ENCODE assay signal across 8 cellular contexts in genomic region chr17:38257013-38257621, GRCh38. TPM values are rescaled to one million over a fixed set of nuclear protein-coding genes. Genes with fewer than 3 reads are reported as not detected.
DNase-seq lines count a peak whose midpoint lies in the region; ATAC-seq and TF ChIP-seq lines count a peak whose summit lies in the region.
"Not testable (repeated sequence)": the region's sequence is repeated elsewhere in the genome, so short reads cannot be mapped to it uniquely, and the experiment has no call there.

No MANE protein-coding gene starts in this region.

- POLR2A ChIA-PET in Panc1 (lab: Charles Lee), result not testable (repeated sequence)

- not testable (repeated sequence) for BruUV-seq in Panc1 (replicated peaks; lab: Mats Ljungman, UMichigan)

- not testable (repeated sequence) for H3K9me3 Mint-ChIP-seq in activated T-cell treated with anti-CD3 and anti-CD28 coated beads, Interleukin-2, amount 50 U/mL, for 24 hours

- H3K4me1 Mint-ChIP-seq in activated T-cell treated with anti-CD3 and anti-CD28 coated beads, Interleukin-2, amount 50 U/mL, for 24 hours (ENCODE audit: low read depth), result not testable (repeated sequence)

- peak overlapping the region; percentile 64 for H3K4me3 Mint-ChIP-seq in activated T-cell treated with anti-CD3 and anti-CD28 coated beads, Interleukin-2, amount 50 U/mL, for 24 hours

- peak overlapping the region; percentile 41 for H3K4me3 ChIP-seq in Jurkat, Clone E6-1 (ENCODE audit: low read length)
- H3K4me3 ChIP-seq in Panc1 (ENCODE audit: low read depth in 2 of 2, low read length in 2 of 2) (peak overlapping the region; percentile 36 to 52), esophagus (ENCODE audit: low read depth in 1 of 2, low read length in 2 of 2) (peak overlapping the region; percentile 47 to 49), mucosa of rectum (ENCODE audit: low read length in 2 of 2) (peak overlapping the region; percentile 30 to 60)

- not testable (repeated sequence) for H3K36me3 ChIP-seq in Panc1 (ENCODE audit: control insufficient read depth, insufficient read depth, low read length); esophagus (ENCODE audit: control insufficient read depth in 2 of 2, insufficient read depth in 2 of 2, low read length in 1 of 2); mucosa of rectum (ENCODE audit: control insufficient read depth in 2 of 2, insufficient read depth in 2 of 2, low read length in 2 of 2)

- H3K27me3 ChIP-seq in Panc1 (ENCODE audit: control insufficient read depth, insufficient read depth, low read length); esophagus (ENCODE audit: control insufficient read depth in 1 of 2, insufficient read depth in 2 of 2, low read length in 2 of 2); mucosa of rectum (ENCODE audit: control insufficient read depth in 2 of 2, insufficient read depth in 2 of 2, low read length in 2 of 2): not testable (repeated sequence)

- WGBS in esophagus, 2 donors, result 0% methylated on average over 12 to 48 of the region's 73 CpGs

- peak; percentile 71 for DNase-seq in DMS 273 treated with DMSO at 0.1 percent for 48 hours (lab: John Stamatoyannopoulos, UW)
- peak; percentile 78 for DNase-seq in Jurkat, Clone E6-1 (ENCODE audit: low read depth, low spot score)
- DNase-seq in Panc1 (ENCODE audit: low read depth, low spot score), result not testable (repeated sequence)
- peak; percentile 88 for DNase-seq in activated T-cell treated with anti-CD3 and anti-CD28 coated beads, Interleukin-2, amount 50 U/mL, for 24 hours
- peak; percentile 79 for DNase-seq in stimulated activated CD8-positive, alpha-beta memory T cell treated with anti-CD3 and anti-CD28 coated beads, Interleukin-4, amount 100 ng/mL, for 24 hours (ENCODE audit: low read depth)

- in situ Hi-C loops in Panc1 (cut with HindIII; ENCODE audit: low pct_unique_long_range_greater_than_20kb, low sequenced_read_pairs), result not testable (repeated sequence)

- H3K27ac Mint-ChIP-seq in activated T-cell treated with anti-CD3 and anti-CD28 coated beads, Interleukin-2, amount 50 U/mL, for 24 hours, result peak overlapping the region; percentile 29

- intact Hi-C loops in Panc1 (cut with micrococcal nuclease; ENCODE audit: unreplicated experiment), result not testable (repeated sequence)

- not testable (repeated sequence) for H3K4me1 ChIP-seq in Panc1 (ENCODE audit: control insufficient read depth, insufficient read depth, low read length); esophagus (ENCODE audit: control insufficient read depth in 2 of 2, insufficient read depth in 2 of 2, low read length in 1 of 2); mucosa of rectum (ENCODE audit: control insufficient read depth in 2 of 2, insufficient read depth in 2 of 2, low read length in 2 of 2)

- H3K9me3 ChIP-seq in Panc1 (ENCODE audit: control insufficient read depth, insufficient read depth, low read depth, low read length); esophagus (ENCODE audit: control insufficient read depth in 2 of 2, insufficient read depth in 1 of 2, low read depth in 1 of 2, low read length in 1 of 2); mucosa of rectum (ENCODE audit: control insufficient read depth in 2 of 2, low read length in 2 of 2): not testable (repeated sequence)

- H3K9ac ChIP-seq in mucosa of rectum (ENCODE audit: low read depth in 1 of 2, low read length in 2 of 2), result peak overlapping the region; percentile 41 to 48

- H3K36me3 Mint-ChIP-seq in activated T-cell treated with anti-CD3 and anti-CD28 coated beads, Interleukin-2, amount 50 U/mL, for 24 hours (ENCODE audit: low read depth), result peaks cover 11% of the 10 kb centered on the region

- ATAC-seq in GM21619 (IDR thresholded peaks at IDR 0.05; ENCODE audit: unreplicated experiment), result peak; percentile 74
- ATAC-seq in Panc1, result peak; percentile 92

- not testable (repeated sequence) for H3K27me3 Mint-ChIP-seq in activated T-cell treated with anti-CD3 and anti-CD28 coated beads, Interleukin-2, amount 50 U/mL, for 24 hours

- CTCF ChIA-PET in Panc1 (lab: Charles Lee), result not testable (repeated sequence)

- not testable (repeated sequence) for H3K27ac ChIP-seq in Panc1 (ENCODE audit: low read length)
- H3K27ac ChIP-seq in esophagus (ENCODE audit: low read depth in 2 of 2, low read length in 1 of 2) (peak overlapping the region; percentile 70 to 76), mucosa of rectum (ENCODE audit: low read depth in 2 of 2, low read length in 2 of 2) (peak overlapping the region; percentile 77 to 79)

- not testable (repeated sequence) for TF ChIP-seq CTCF in Panc1 (IDR thresholded peaks at IDR 0.05)

RNA-seq across cellular contexts. Expression of gene MRPL45, which starts 39.9 kb away (rescaled TPM):
- polyA plus RNA-seq in Jurkat, Clone E6-1 (2012; ENCODE audit: insufficient read depth, insufficient read length), result 59.8 TPM
- 24.7 TPM for total RNA-seq in Panc1 (2021; ENCODE audit: unreplicated experiment)
- polyA plus RNA-seq in Panc1 (2012; ENCODE audit: insufficient read length), result 17.8 TPM
- polyA plus RNA-seq in esophagus, result 10 to 100 TPM; 12.4 to 26.8 TPM
